In genomic region chr19:45882652-45883585, GRCh38 we compare ENCODE assay signal across 8 cellular contexts. TPM values are rescaled to one million over a fixed set of nuclear protein-coding genes. Genes with fewer than 3 reads are reported as not detected.
DNase-seq lines count a peak whose midpoint lies in the region; ATAC-seq and TF ChIP-seq lines count a peak whose summit lies in the region.

No MANE protein-coding gene starts in this region.

- peaks cover 0 to 13% of the 10 kb centered on the region in 2 donors for H3K27me3 Mint-ChIP-seq in natural killer cell (ENCODE audit: low read depth in 2 of 2)
- H3K27me3 Mint-ChIP-seq in stimulated activated memory B cell treated with anti-CD40 and anti-IgM and Interleukin-4, amounts not matched to agents 10 μg/mL and 1 μg/mL and 100 μg/mL, for 72 hours = peaks cover 33% of the 10 kb centered on the region

- H3K4me1 ChIP-seq in Peyer's patch = peaks cover 4 to 48% (median 24%) of the 10 kb centered on the region in 4 donors

- H3K4me1 Mint-ChIP-seq in natural killer cell = peaks cover 17 to 38% of the 10 kb centered on the region in 2 donors
- H3K4me1 Mint-ChIP-seq in stimulated activated memory B cell treated with anti-CD40 and anti-IgM and Interleukin-4, amounts not matched to agents 10 μg/mL and 1 μg/mL and 100 μg/mL, for 72 hours = peaks cover 37% of the 10 kb centered on the region

- no peaks in the 10 kb centered on the region for H3K27me3 ChIP-seq in Peyer's patch

- H3K4me3 Mint-ChIP-seq in natural killer cell = peak overlapping the region; percentile 92
- peak overlapping the region; percentile 79 for H3K4me3 Mint-ChIP-seq in stimulated activated memory B cell treated with anti-CD40 and anti-IgM and Interleukin-4, amounts not matched to agents 10 μg/mL and 1 μg/mL and 100 μg/mL, for 72 hours

- peak overlapping the region; percentile 7 to 81 (median 51) for H3K4me3 ChIP-seq in Peyer's patch
- H3K4me3 ChIP-seq in fibroblast of mammary gland (ENCODE audit: control insufficient read depth, low read depth, low read length) = no peak overlapping the region

- DNase-seq in ELR (ENCODE audit: low read depth) = peak; percentile 85
- peak; percentile 98 for DNase-seq in HT-29 (ENCODE audit: low spot score)
- peak; percentile 79 to 94 (median 93) for DNase-seq in Peyer's patch
- peak; percentile 65 for DNase-seq in activated T-helper 1 cell treated with Interleukin-2 at 50 U/mL for 16 hours (ENCODE audit: low read depth)
- DNase-seq in fibroblast of mammary gland (ENCODE audit: low read depth) = peak; percentile 86
- DNase-seq in natural killer cell = peak; percentile 87

- TF ChIP-seq CTCF in Peyer's patch (IDR thresholded peaks at IDR 0.05) = peak; percentile 88 to 100 (median 98)
- peak; percentile 99 for TF ChIP-seq CTCF in fibroblast of mammary gland (conservative IDR thresholded peaks at IDR 0.05; ENCODE audit: control insufficient read depth, insufficient read depth, low read depth, low read length)
- peak; percentile 98 for TF ChIP-seq CTCF in natural killer cell (IDR thresholded peaks at IDR 0.05)

- ATAC-seq in natural killer cell (peak; percentile 52 to 65 (median 53)), GM19463 (IDR thresholded peaks at IDR 0.05; ENCODE audit: unreplicated experiment) (no peak)
- ATAC-seq in stimulated activated memory B cell treated with anti-CD40 and anti-IgM and Interleukin-4, amounts not matched to agents 10 μg/mL and 1 μg/mL and 100 μg/mL, for 72 hours = peak; percentile 44

- H3K36me3 ChIP-seq in Peyer's patch = peaks cover 0 to 9% (median 0%) of the 10 kb centered on the region in 3 donors

- H3K9me3 ChIP-seq in Peyer's patch = no peaks in the 10 kb centered on the region

- H3K27ac ChIP-seq in Peyer's patch = peak overlapping the region; percentile 31 to 92 (median 79)

- intact Hi-C loops in natural killer cell (cut with micrococcal nuclease) = loop anchor here (1.0 to 2.0 kb wide), 2 partner anchors 66 to 112 kb away; no protein-coding TSS in a partner anchor

- H3K27ac Mint-ChIP-seq in natural killer cell = peak overlapping the region; percentile 79 to 83
- H3K27ac Mint-ChIP-seq in stimulated activated memory B cell treated with anti-CD40 and anti-IgM and Interleukin-4, amounts not matched to agents 10 μg/mL and 1 μg/mL and 100 μg/mL, for 72 hours = peak overlapping the region; percentile 64

- no peaks in the 10 kb centered on the region for H3K36me3 Mint-ChIP-seq in natural killer cell
- H3K36me3 Mint-ChIP-seq in stimulated activated memory B cell treated with anti-CD40 and anti-IgM and Interleukin-4, amounts not matched to agents 10 μg/mL and 1 μg/mL and 100 μg/mL, for 72 hours = peaks cover 15% of the 10 kb centered on the region

- peak; percentile 68 to 88 for TF ChIP-seq POLR2A in Peyer's patch (IDR thresholded peaks at IDR 0.05)

- H3K9me3 Mint-ChIP-seq in natural killer cell = no peaks in the 10 kb centered on the region
- H3K9me3 Mint-ChIP-seq in stimulated activated memory B cell treated with anti-CD40 and anti-IgM and Interleukin-4, amounts not matched to agents 10 μg/mL and 1 μg/mL and 100 μg/mL, for 72 hours = no peaks in the 10 kb centered on the region

RNA-seq across cellular contexts. Expression of gene IRF2BP1, which starts 3.0 kb away (rescaled TPM):
- total RNA-seq in HT-29 (2014; rRNA removed; shearing (Covaris generic)) = 119 and 125 TPM in 2 replicates
- total RNA-seq in Peyer's patch = 10 to 100 TPM; 18.2 to 26.4 (median 23.1) TPM
- total RNA-seq in natural killer cell = 10 to 100 TPM; 16.1 to 20.3 (median 19.6) TPM

RNA-seq across cellular contexts. Expression of gene FOXA3, which starts 18.8 kb away (rescaled TPM):
- total RNA-seq in HT-29 (2014; rRNA removed; shearing (Covaris generic)) = 6.1 and 10.7 TPM in 2 replicates
- total RNA-seq in Peyer's patch (10 to 100 TPM in 3 of 4 donors, 1 to 10 TPM in 1; 9.1 to 17.0 (median 10.6) TPM), natural killer cell (not detected)

RNA-seq across cellular contexts. Expression of gene MYPOP, which starts 19.5 kb away (rescaled TPM):
- total RNA-seq in HT-29 (2014; rRNA removed; shearing (Covaris generic)) = 8.5 and 10.2 TPM in 2 replicates
- total RNA-seq in Peyer's patch (10 to 100 TPM in 3 of 4 donors, 1 to 10 TPM in 1; 4.1 to 17.7 (median 14.2) TPM), natural killer cell (1 to 10 TPM; 7.0 to 8.4 (median 7.2) TPM)

RNA-seq across cellular contexts. Expression of gene SYMPK, which starts 20.0 kb away (rescaled TPM):
- total RNA-seq in HT-29 (2014; rRNA removed; shearing (Covaris generic)) = 114 and 117 TPM in 2 replicates
- total RNA-seq in Peyer's patch (100 to 1,000 TPM in 1 of 4 donors, 10 to 100 TPM in 3; 44.0 to 158 (median 90.3) TPM), natural killer cell (10 to 100 TPM; 86.4 to 94.8 (median 86.7) TPM)

RNA-seq across cellular contexts. Expression of gene NANOS2, which starts 31.7 kb away (rescaled TPM):
- not detected in 2 replicates for total RNA-seq in HT-29 (2014; rRNA removed; shearing (Covaris generic))
- total RNA-seq in Peyer's patch = not detected
- not detected for total RNA-seq in natural killer cell
